ENCODE assay signal across 18 cellular contexts in genomic region chr2:99666256-99666655, GRCh38.
A peak's percentile ranks its signal among the peaks of the same experiment; 100 is the strongest.
DNase-seq lines count a peak whose midpoint lies in the region; ATAC-seq, FAIRE-seq and TF ChIP-seq lines count a peak whose summit lies in the region.
"Had no signal": no experiment of that assay in that cellular context is flagged by ENCODE, and none has a peak within 500 bp of the region (broad histone marks: within the 10 kb centered on the region; RNA-seq: fewer than 3 reads in every experiment).

No MANE protein-coding gene starts in this region.

- H3F3A ChIP-seq in PC-9 (ENCODE audit: insufficient read depth, low read depth) = no peaks in the 10 kb centered on the region

- peaks cover 3% of the 10 kb centered on the region for H3K36me3 Mint-ChIP-seq in activated T-cell treated with anti-CD3 and anti-CD28 coated beads, Interleukin-2, amount 50 U/mL, for 4 hours (ENCODE audit: insufficient read depth)

- H3K4me1 ChIP-seq in DND-41 (ENCODE audit: insufficient read depth, low read length) (no peaks in the 10 kb centered on the region), PC-9 (replicated peaks; ENCODE audit: insufficient read depth) (no peaks in the 10 kb centered on the region), pancreas (peaks cover 0 to 12% (median 6%) of the 10 kb centered on the region in 3 donors)

- H3K4me1 Mint-ChIP-seq in activated T-cell treated with anti-CD3 and anti-CD28 coated beads, Interleukin-2, amount 50 U/mL, for 4 hours (ENCODE audit: low read depth) = no peaks in the 10 kb centered on the region

- H4K20me1 ChIP-seq in DND-41 (ENCODE audit: insufficient read depth, low read length) = no peaks in the 10 kb centered on the region
- no peaks in the 10 kb centered on the region for H4K20me1 ChIP-seq in PC-9 (ENCODE audit: insufficient read depth)

- in situ Hi-C loops in brain microvascular endothelial cell (cut with HindIII; ENCODE audit: low pct_ligation_motif_present, low sequenced_read_pairs) = no loop called here

- CTCF ChIA-PET in PC-9 (lab: Charles Lee) = no interaction called here

- ATAC-seq in DND-41 (ENCODE audit: insufficient read depth, low read depth) (no peak), pancreas (no peak)
- ATAC-seq in activated T-cell treated with anti-CD3 and anti-CD28 coated beads, Interleukin-2, amount 50 U/mL, for 4 hours = no peak

- WGBS in pancreas, 2 donors = 91 to 100% methylated on average over 1 of the region's 1 CpG

- no peaks in the 10 kb centered on the region for H3K79me2 ChIP-seq in DND-41 (ENCODE audit: insufficient read depth, low read length)
- H3K79me2 ChIP-seq in PC-9 (ENCODE audit: low read depth) = no peaks in the 10 kb centered on the region

- DNase-seq in DND-41 (no peak), PC-9 (no peak), fibroblast of mammary gland (ENCODE audit: low read depth) (no peak), pancreas (no peak), brain microvascular endothelial cell (no peak), foreskin fibroblast (no peak), A172 (ENCODE audit: low spot score) (no peak)
- DNase-seq in activated T-cell treated with anti-CD3 and anti-CD28 coated beads, Interleukin-2, amount 50 U/mL, for 4 hours = no peak
- DNase-seq: GM23248, HCEC 1CT, KG1, NCI-H1105 treated with DMSO at 0.1 percent for 48 hours, NCI-H2029 treated with DMSO at 0.1 percent for 48 hours, NCI-H2171, NCI-H524 treated with DMSO at 0.1 percent for 48 hours, Right ventricle myocardium superior had no signal

- H3K4me3 Mint-ChIP-seq in activated T-cell treated with anti-CD3 and anti-CD28 coated beads, Interleukin-2, amount 50 U/mL, for 4 hours = no peak overlapping the region
- H3K4me3 Mint-ChIP-seq: CD14-positive monocyte had no signal

- H3K27ac ChIP-seq in DND-41 (ENCODE audit: low read length) (no peak overlapping the region), PC-9 (no peak overlapping the region), pancreas (no peak overlapping the region), brain microvascular endothelial cell (no peak overlapping the region)
- H3K27ac ChIP-seq: GM23248 had no signal

- H2AFZ ChIP-seq in DND-41 (ENCODE audit: low read depth, low read length) (no peak overlapping the region), PC-9 (no peak overlapping the region)
- H2AFZ ChIP-seq: GM23248 had no signal

- intact Hi-C loops in PC-9 (cut with micrococcal nuclease; ENCODE audit: unreplicated experiment) = no loop called here
- intact Hi-C loops in pancreas (cut with DNase I) = no loop called here

- H3K4me3 ChIP-seq in DND-41 (ENCODE audit: low read depth in 1 of 2, low read length in 2 of 2) (no peak overlapping the region), PC-9 (no peak overlapping the region), fibroblast of mammary gland (ENCODE audit: control insufficient read depth, low read depth, low read length) (no peak overlapping the region), pancreas (no peak overlapping the region), brain microvascular endothelial cell (ENCODE audit: low read depth, low read length) (no peak overlapping the region), foreskin fibroblast (ENCODE audit: low read depth in 1 of 2, low read length in 2 of 2) (no peak overlapping the region)
- H3K4me3 ChIP-seq: GM23248 had no signal

- POLR2A ChIA-PET in PC-9 (lab: Charles Lee; ENCODE audit: unreplicated experiment) = no interaction called here

- H3K9me3 ChIP-seq in DND-41 (ENCODE audit: insufficient read depth, low read length, severe bottlenecking) (no peaks in the 10 kb centered on the region), PC-9 (ENCODE audit: insufficient read depth, low read depth) (no peaks in the 10 kb centered on the region), pancreas (no peaks in the 10 kb centered on the region)

- H3K27me3 ChIP-seq in DND-41 (ENCODE audit: insufficient read depth, low read length, poor library complexity) (no peaks in the 10 kb centered on the region), PC-9 (ENCODE audit: insufficient read depth, low read depth) (peaks cover 89% of the 10 kb centered on the region), pancreas (no peaks in the 10 kb centered on the region), brain microvascular endothelial cell (replicated peaks) (no peaks in the 10 kb centered on the region)

- peaks cover 3% of the 10 kb centered on the region for H3K27me3 Mint-ChIP-seq in activated T-cell treated with anti-CD3 and anti-CD28 coated beads, Interleukin-2, amount 50 U/mL, for 4 hours (ENCODE audit: low read depth)

- peak; percentile 65 for FAIRE-seq in pancreas (lab: Jason Lieb, UNC)
- FAIRE-seq: A204.1 had no signal

- no peak overlapping the region for H3K4me2 ChIP-seq in DND-41 (ENCODE audit: insufficient read depth, low read length)
- no peak overlapping the region for H3K4me2 ChIP-seq in PC-9

- peaks cover 21% of the 10 kb centered on the region; the same call in 1 of the 2 replicates for H3K36me3 ChIP-seq in DND-41 (ENCODE audit: insufficient read depth, low read length)
- no peaks in the 10 kb centered on the region for H3K36me3 ChIP-seq in PC-9 (ENCODE audit: low read depth)
- no peaks in the 10 kb centered on the region for H3K36me3 ChIP-seq in pancreas
- H3K36me3 ChIP-seq in brain microvascular endothelial cell (replicated peaks) = no peaks in the 10 kb centered on the region

- no TSS peak for BruUV-seq in PC-9 (replicated peaks; lab: Mats Ljungman, UMichigan)

- H3K9ac ChIP-seq in DND-41 (ENCODE audit: low read depth, low read length) = no peak overlapping the region
- H3K9ac ChIP-seq: GM23248 had no signal

- no peaks in the 10 kb centered on the region for H3K9me3 Mint-ChIP-seq in activated T-cell treated with anti-CD3 and anti-CD28 coated beads, Interleukin-2, amount 50 U/mL, for 4 hours

- peak; percentile 11 for TF ChIP-seq CTCF in DND-41 (IDR thresholded peaks at IDR 0.05; ENCODE audit: borderline replicate concordance, extremely low read depth, low read length, poor library complexity, severe bottlenecking)
- peak; percentile 16; the same call in 1 of the 2 replicates for TF ChIP-seq CTCF in PC-9 (conservative IDR thresholded peaks at IDR 0.05)
- TF ChIP-seq CTCF in fibroblast of mammary gland (conservative IDR thresholded peaks at IDR 0.05; ENCODE audit: control insufficient read depth, insufficient read depth, low read depth, low read length) = peak; percentile 4
- TF ChIP-seq CTCF in pancreas (IDR thresholded peaks at IDR 0.05) = peak in 2 of 4 donors; percentile 7 to 20
- TF ChIP-seq CTCF in brain microvascular endothelial cell (IDR thresholded peaks at IDR 0.05; ENCODE audit: low read depth, low read length, missing control alignments) = no peak
- TF ChIP-seq CTCF in foreskin fibroblast (IDR thresholded peaks at IDR 0.05; ENCODE audit: low read depth, low read length) = no peak

- H3K9me2 ChIP-seq in PC-9 (ENCODE audit: insufficient read depth) = no peaks in the 10 kb centered on the region; the same call in 1 of the 2 replicates

Comparison
In these comparisons a context has a peak if more than half of its experiments do, and no peak if none do; other contexts are left out.
1. CTCF ChIP-seq: peak in DND-41 (single experiment), PC-9 (single experiment) and fibroblast of mammary gland (single experiment); none in brain microvascular endothelial cell (single experiment) and foreskin fibroblast (single experiment).